14 cellular contexts compared by ENCODE assay signal in the genomic region with DNA sequence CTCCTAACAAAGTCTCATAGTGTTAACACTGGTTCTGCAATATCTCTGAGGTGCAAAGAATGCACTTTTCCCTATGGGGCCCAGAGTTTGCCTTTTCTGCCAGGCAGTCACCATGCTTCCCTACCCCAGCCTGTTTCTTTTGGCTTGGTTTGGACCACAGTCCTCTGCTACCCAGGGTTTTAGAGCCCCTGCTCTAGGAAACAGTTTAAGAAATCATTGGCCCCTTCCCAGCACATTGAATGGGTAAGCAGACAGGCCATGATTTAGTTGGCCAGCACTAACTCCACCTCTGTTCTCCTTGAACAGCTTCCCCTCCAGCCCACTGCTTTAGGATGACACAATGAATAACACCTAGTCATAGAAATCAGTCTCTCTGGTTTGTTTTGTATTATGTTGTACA.
DNase-seq lines count a peak whose midpoint lies in the region; ATAC-seq and TF ChIP-seq lines count a peak whose summit lies in the region.
"Had no signal": no experiment of that assay in that cellular context is flagged by ENCODE, and none has a peak within 500 bp of the region (broad histone marks: within the 10 kb centered on the region; RNA-seq: fewer than 3 reads in every experiment).

No MANE protein-coding gene starts in this region.

- H3K27ac ChIP-seq in cingulate gyrus (ENCODE audit: low read depth, low read length) = peak overlapping the region; percentile 49
- H3K27ac ChIP-seq in neutrophil = peak overlapping the region; percentile 41

- H3K36me3 ChIP-seq in MG63 (peaks cover 20% of the 10 kb centered on the region), neutrophil (peaks cover 98% of the 10 kb centered on the region)

- H3K27me3 ChIP-seq in MG63 = no peaks in the 10 kb centered on the region
- no peaks in the 10 kb centered on the region for H3K27me3 ChIP-seq in neutrophil

- H3K4me3 ChIP-seq in AG10803 (ENCODE audit: low read length) = no peak overlapping the region
- H3K4me3 ChIP-seq in MG63 = no peak overlapping the region
- no peak overlapping the region for H3K4me3 ChIP-seq in neutrophil (ENCODE audit: low read depth in 1 of 2, low read length in 1 of 2)
- H3K4me3 ChIP-seq: GM23338 had no signal

- H3K9me3 ChIP-seq in MG63 (no peaks in the 10 kb centered on the region), neutrophil (no peaks in the 10 kb centered on the region)

- DNase-seq in AG10803 (ENCODE audit: low read depth) (peak; percentile 11), MG63 (peak; percentile 4), UCSD-AML1 (lab: John Stamatoyannopoulos, UW; ENCODE audit: unreplicated experiment) (no peak), GM13976 (ENCODE audit: low spot score) (no peak)
- DNase-seq: activated CD4-positive, alpha-beta T cell treated with anti-CD3 and anti-CD28 coated beads for 1 hour; erythroblast; NCI-H146; NCI-H524; T-helper 1 cell had no signal

- H3K4me1 ChIP-seq in neutrophil (ENCODE audit: control insufficient read depth in 1 of 2, insufficient read depth in 1 of 2, low read depth in 1 of 2, low read length in 1 of 2) = peaks cover 0 to 5% of the 10 kb centered on the region in 2 experiments

- ATAC-seq in HG02588 (IDR thresholded peaks at IDR 0.05; ENCODE audit: unreplicated experiment) = no peak
- no peak for ATAC-seq in HG03521 (IDR thresholded peaks at IDR 0.05; ENCODE audit: unreplicated experiment)

- in situ Hi-C loops in GM13976 (cut with MboI; ENCODE audit: low sequenced_read_pairs, unreplicated experiment) = no loop called here

- TF ChIP-seq CTCF in AG10803 (conservative IDR thresholded peaks at IDR 0.05; ENCODE audit: low read length) (no peak), neutrophil (IDR thresholded peaks at IDR 0.05) (no peak), GM13976 (IDR thresholded peaks at IDR 0.05; ENCODE audit: borderline replicate concordance, control extremely low read depth, extremely low read depth, insufficient read depth, missing control alignments) (no peak)

Comparison
In these comparisons a context has a peak if more than half of its experiments do, and no peak if none do; other contexts are left out.
1. DNase-seq: peak in AG10803 (single experiment) and MG63 (single experiment); none in UCSD-AML1 (single experiment) and GM13976 (single experiment).